1 cellular context compared by ENCODE assay signal in genomic region chr2:101696272-101697123, GRCh38.
TF ChIP-seq lines count a peak whose summit lies in the region.

No MANE protein-coding gene starts in this region.

TF ChIP-seq in HepG2, 621 proteins besides CTCF, POLR2A, EP300 and RAD21 (continued from another document and continues in another):
- peak; percentile 25; the same call in 1 of the 2 replicates for TF ChIP-seq ZNF800 (CRISPR knock-in tag; IDR thresholded peaks at IDR 0.05)
- no peak for TF ChIP-seq ZNF580 (CRISPR knock-in tag; IDR thresholded peaks at IDR 0.05; ENCODE audit: borderline replicate concordance, low read depth)
- TF ChIP-seq AHR (CRISPR knock-in tag; IDR thresholded peaks at IDR 0.05) = peak; percentile 32; the same call in 1 of the 2 replicates
- TF ChIP-seq TEF (CRISPR knock-in tag; IDR thresholded peaks at IDR 0.05) = no peak
- 0 out of 2 replicates have a peak, but pooled peaks have one; percentile 7 for TF ChIP-seq RERE (CRISPR knock-in tag; IDR thresholded peaks at IDR 0.05; ENCODE audit: low read depth)
- 0 out of 2 replicates have a peak, but pooled peaks have one; percentile 32 for TF ChIP-seq ZNF569 (CRISPR knock-in tag; IDR thresholded peaks at IDR 0.05; ENCODE audit: borderline replicate concordance)
- peak; percentile 86; the same call in 1 of the 2 replicates for TF ChIP-seq ZNF44 (CRISPR knock-in tag; IDR thresholded peaks at IDR 0.05)
- no peak for TF ChIP-seq ZNF280B (CRISPR knock-in tag; IDR thresholded peaks at IDR 0.05; ENCODE audit: borderline replicate concordance)
- 0 out of 2 replicates have a peak, but pooled peaks have one; percentile 33 for TF ChIP-seq ZFX (CRISPR knock-in tag; IDR thresholded peaks at IDR 0.05; ENCODE audit: low read depth)
- TF ChIP-seq NFAT5 (CRISPR knock-in tag; IDR thresholded peaks at IDR 0.05) = no peak
- TF ChIP-seq ZNF432 (CRISPR knock-in tag; IDR thresholded peaks at IDR 0.05; ENCODE audit: borderline replicate concordance) = 0 out of 2 replicates have a peak, but pooled peaks have one; percentile 45
- TF ChIP-seq ZNF883 (CRISPR knock-in tag; IDR thresholded peaks at IDR 0.05; ENCODE audit: not compliant biosample characterization) = peak; percentile 86
- no peak for TF ChIP-seq ZNF256 (CRISPR knock-in tag; conservative IDR thresholded peaks at IDR 0.05)
- no peak for TF ChIP-seq ISL2 (CRISPR knock-in tag; IDR thresholded peaks at IDR 0.05)
- no peak for TF ChIP-seq STAT6 (CRISPR knock-in tag; IDR thresholded peaks at IDR 0.05; ENCODE audit: borderline replicate concordance)
- TF ChIP-seq ATF7 (IDR thresholded peaks at IDR 0.05) = no peak
- TF ChIP-seq ATF7 (CRISPR knock-in tag; IDR thresholded peaks at IDR 0.05) = peak; percentile 38; the same call in 1 of the 2 replicates
- TF ChIP-seq CCDC6 (CRISPR knock-in tag; IDR thresholded peaks at IDR 0.05) = peak; percentile 15; the same call in 1 of the 2 replicates
- TF ChIP-seq ZNF224 (CRISPR knock-in tag; IDR thresholded peaks at IDR 0.05) = 0 out of 2 replicates have a peak, but pooled peaks have one; percentile 17
- TF ChIP-seq CREBL2 (CRISPR knock-in tag; IDR thresholded peaks at IDR 0.05; ENCODE audit: borderline replicate concordance) = 0 out of 2 replicates have a peak, but pooled peaks have one; percentile 73
- 0 out of 2 replicates have a peak, but pooled peaks have one; percentile 25 for TF ChIP-seq PAX8 (CRISPR knock-in tag; IDR thresholded peaks at IDR 0.05; ENCODE audit: borderline replicate concordance)
- no peak for TF ChIP-seq KDM3A (CRISPR knock-in tag; IDR thresholded peaks at IDR 0.05; ENCODE audit: low read depth)
- TF ChIP-seq ZNF775 (CRISPR knock-in tag; IDR thresholded peaks at IDR 0.05; ENCODE audit: borderline replicate concordance) = 0 out of 2 replicates have a peak, but pooled peaks have one; percentile 31
- TF ChIP-seq MIXL1 (CRISPR knock-in tag; IDR thresholded peaks at IDR 0.05) = no peak
- TF ChIP-seq BHLHE40 (IDR thresholded peaks at IDR 0.05; ENCODE audit: low read length) = peak; percentile 46; the same call in 1 of the 2 replicates
- 0 out of 2 replicates have a peak, but pooled peaks have one; percentile 9 for TF ChIP-seq ZBTB2 (CRISPR knock-in tag; IDR thresholded peaks at IDR 0.05; ENCODE audit: low read depth)
